Comparison of ENCODE assay signal across 10 cellular contexts in genomic region chr5:66945389-66946349, GRCh38.
DNase-seq lines count a peak whose midpoint lies in the region; ATAC-seq and TF ChIP-seq lines count a peak whose summit lies in the region.
"Had no signal": no experiment of that assay in that cellular context is flagged by ENCODE, and none has a peak within 500 bp of the region (broad histone marks: within the 10 kb centered on the region; RNA-seq: fewer than 3 reads in every experiment).

No MANE protein-coding gene starts in this region.

- peak; percentile 61 for DNase-seq in activated CD4-positive, alpha-beta T cell treated with anti-CD3 and anti-CD28 coated beads, Interleukin-2, amount 10 ng/mL, durations not matched to agents 24 days and 14 days
- no peak for DNase-seq in activated CD4-positive, alpha-beta T cell treated with anti-CD3 and anti-CD28 coated beads for 1 hour
- no peak for DNase-seq in mesothelial cell of epicardium (ENCODE audit: low spot score in 2 of 2, unreplicated experiment in 2 of 2)
- no peak for DNase-seq in SKM-1 treated with dmso at 0.1 percent for 144 hours (lab: John Stamatoyannopoulos, UW; ENCODE audit: unreplicated experiment)
- DNase-seq in CD8-positive, alpha-beta memory T cell: no peak
- DNase-seq in neural progenitor cell (ENCODE audit: low spot score): no peak

- intact Hi-C loops in activated CD4-positive, alpha-beta T cell treated with anti-CD3 and anti-CD28 coated beads, Interleukin-2, amount 10 ng/mL, durations not matched to agents 24 days and 14 days (cut with micrococcal nuclease): no loop called here

- H3K4me3 ChIP-seq in CD8-positive, alpha-beta memory T cell (ENCODE audit: low read length): no peak overlapping the region
- H3K4me3 ChIP-seq in neural progenitor cell: no peak overlapping the region

- TF ChIP-seq CTCF in mesothelial cell of epicardium (IDR thresholded peaks at IDR 0.05; ENCODE audit: unreplicated experiment) (no peak), neural progenitor cell (IDR thresholded peaks at IDR 0.05) (no peak)

- ATAC-seq in GM21717 (IDR thresholded peaks at IDR 0.05; ENCODE audit: unreplicated experiment): peak; percentile 96
- ATAC-seq in HG03558 (IDR thresholded peaks at IDR 0.05; ENCODE audit: extremely low read depth, unreplicated experiment): peak; percentile 96
- ATAC-seq: HCT116 had no signal

- peaks cover 17% of the 10 kb centered on the region for H3K4me1 Mint-ChIP-seq in activated CD4-positive, alpha-beta T cell treated with anti-CD3 and anti-CD28 coated beads, Interleukin-2, amount 10 ng/mL, durations not matched to agents 24 days and 14 days
- H3K4me1 Mint-ChIP-seq in mesothelial cell of epicardium: peaks cover 22% of the 10 kb centered on the region
- no peaks in the 10 kb centered on the region for H3K4me1 Mint-ChIP-seq in CD8-positive, alpha-beta memory T cell
- peaks cover 25% of the 10 kb centered on the region for H3K4me1 Mint-ChIP-seq in neural progenitor cell

- H3K4me2 ChIP-seq in neural progenitor cell: no peak overlapping the region

- no peaks in the 10 kb centered on the region for H3K79me2 ChIP-seq in neural progenitor cell (ENCODE audit: low read depth)

- no peaks in the 10 kb centered on the region for H3F3A ChIP-seq in neural progenitor cell (ENCODE audit: low read depth)

- no peaks in the 10 kb centered on the region for H3K4me1 ChIP-seq in CD8-positive, alpha-beta memory T cell (ENCODE audit: insufficient read depth, low read length)
- peaks cover 6% of the 10 kb centered on the region for H3K4me1 ChIP-seq in neural progenitor cell

- no peaks in the 10 kb centered on the region for H3K36me3 ChIP-seq in CD8-positive, alpha-beta memory T cell (ENCODE audit: insufficient read depth, low read length)
- H3K36me3 ChIP-seq in neural progenitor cell: no peaks in the 10 kb centered on the region

- CTCF ChIA-PET in CD8-positive, alpha-beta memory T cell (lab: Charles Lee): no interaction called here

- H3K27ac Mint-ChIP-seq in activated CD4-positive, alpha-beta T cell treated with anti-CD3 and anti-CD28 coated beads, Interleukin-2, amount 10 ng/mL, durations not matched to agents 24 days and 14 days: no peak overlapping the region
- H3K27ac Mint-ChIP-seq in mesothelial cell of epicardium: peak overlapping the region; percentile 37
- H3K27ac Mint-ChIP-seq in CD8-positive, alpha-beta memory T cell: peak overlapping the region in 1 of 8 donors; percentile 16
- H3K27ac Mint-ChIP-seq in neural progenitor cell: no peak overlapping the region
- H3K27ac Mint-ChIP-seq: natural killer cell treated with Interleukin-12 subunit alpha and Interleukin-12 subunit beta and Interleukin-15 and Interleukin-18, amount 100 ng/mL, for 72 hours had no signal

- POLR2A ChIA-PET in CD8-positive, alpha-beta memory T cell (lab: Charles Lee): no interaction called here

- peaks cover 8% of the 10 kb centered on the region for H3K9me3 Mint-ChIP-seq in activated CD4-positive, alpha-beta T cell treated with anti-CD3 and anti-CD28 coated beads, Interleukin-2, amount 10 ng/mL, durations not matched to agents 24 days and 14 days
- H3K9me3 Mint-ChIP-seq in mesothelial cell of epicardium (peaks cover 8% of the 10 kb centered on the region), neural progenitor cell (no peaks in the 10 kb centered on the region)
- peaks cover 0 to 4% (median under 1%) of the 10 kb centered on the region in 5 donors for H3K9me3 Mint-ChIP-seq in CD8-positive, alpha-beta memory T cell
- H3K9me3 Mint-ChIP-seq: natural killer cell treated with Interleukin-12 subunit alpha and Interleukin-12 subunit beta and Interleukin-15 and Interleukin-18, amount 100 ng/mL, for 72 hours had no signal

- H3K36me3 Mint-ChIP-seq in activated CD4-positive, alpha-beta T cell treated with anti-CD3 and anti-CD28 coated beads, Interleukin-2, amount 10 ng/mL, durations not matched to agents 24 days and 14 days (ENCODE audit: low read depth): peaks cover 5% of the 10 kb centered on the region
- H3K36me3 Mint-ChIP-seq in mesothelial cell of epicardium (peaks cover under 1% of the 10 kb centered on the region), neural progenitor cell (no peaks in the 10 kb centered on the region)
- no peaks in the 10 kb centered on the region for H3K36me3 Mint-ChIP-seq in CD8-positive, alpha-beta memory T cell
- H3K36me3 Mint-ChIP-seq: natural killer cell treated with Interleukin-12 subunit alpha and Interleukin-12 subunit beta and Interleukin-15 and Interleukin-18, amount 100 ng/mL, for 72 hours had no signal

- H2AFZ ChIP-seq in neural progenitor cell (replicated peaks): no peak overlapping the region

- no peak overlapping the region for H3K9ac ChIP-seq in neural progenitor cell

- no peak overlapping the region for H3K27ac ChIP-seq in CD8-positive, alpha-beta memory T cell (ENCODE audit: low read depth, low read length)
- H3K27ac ChIP-seq in neural progenitor cell: no peak overlapping the region

- peaks cover 4% of the 10 kb centered on the region for H3K27me3 Mint-ChIP-seq in activated CD4-positive, alpha-beta T cell treated with anti-CD3 and anti-CD28 coated beads, Interleukin-2, amount 10 ng/mL, durations not matched to agents 24 days and 14 days
- no peaks in the 10 kb centered on the region for H3K27me3 Mint-ChIP-seq in mesothelial cell of epicardium (ENCODE audit: low read depth)
- H3K27me3 Mint-ChIP-seq in CD8-positive, alpha-beta memory T cell: peaks cover 3 to 57% of the 10 kb centered on the region in 2 donors
- H3K27me3 Mint-ChIP-seq in neural progenitor cell (ENCODE audit: insufficient read depth, low read depth): no peaks in the 10 kb centered on the region

- H3K27me3 ChIP-seq in CD8-positive, alpha-beta memory T cell (ENCODE audit: insufficient read depth, low read length, poor library complexity, severe bottlenecking): no peaks in the 10 kb centered on the region
- H3K27me3 ChIP-seq in neural progenitor cell: no peaks in the 10 kb centered on the region

- H3K4me3 Mint-ChIP-seq in activated CD4-positive, alpha-beta T cell treated with anti-CD3 and anti-CD28 coated beads, Interleukin-2, amount 10 ng/mL, durations not matched to agents 24 days and 14 days: no peak overlapping the region
- H3K4me3 Mint-ChIP-seq in mesothelial cell of epicardium: no peak overlapping the region
- no peak overlapping the region for H3K4me3 Mint-ChIP-seq in CD8-positive, alpha-beta memory T cell
- no peak overlapping the region for H3K4me3 Mint-ChIP-seq in neural progenitor cell
- H3K4me3 Mint-ChIP-seq: natural killer cell treated with Interleukin-12 subunit alpha and Interleukin-12 subunit beta and Interleukin-15 and Interleukin-18, amount 100 ng/mL, for 72 hours had no signal

- H4K20me1 ChIP-seq in neural progenitor cell (ENCODE audit: low read depth): no peaks in the 10 kb centered on the region

- no peaks in the 10 kb centered on the region for H3K9me3 ChIP-seq in CD8-positive, alpha-beta memory T cell (ENCODE audit: low read length)
- no peaks in the 10 kb centered on the region for H3K9me3 ChIP-seq in neural progenitor cell (ENCODE audit: low read depth)
